Comparison of ENCODE assay signal across 13 cellular contexts in the genomic region with DNA sequence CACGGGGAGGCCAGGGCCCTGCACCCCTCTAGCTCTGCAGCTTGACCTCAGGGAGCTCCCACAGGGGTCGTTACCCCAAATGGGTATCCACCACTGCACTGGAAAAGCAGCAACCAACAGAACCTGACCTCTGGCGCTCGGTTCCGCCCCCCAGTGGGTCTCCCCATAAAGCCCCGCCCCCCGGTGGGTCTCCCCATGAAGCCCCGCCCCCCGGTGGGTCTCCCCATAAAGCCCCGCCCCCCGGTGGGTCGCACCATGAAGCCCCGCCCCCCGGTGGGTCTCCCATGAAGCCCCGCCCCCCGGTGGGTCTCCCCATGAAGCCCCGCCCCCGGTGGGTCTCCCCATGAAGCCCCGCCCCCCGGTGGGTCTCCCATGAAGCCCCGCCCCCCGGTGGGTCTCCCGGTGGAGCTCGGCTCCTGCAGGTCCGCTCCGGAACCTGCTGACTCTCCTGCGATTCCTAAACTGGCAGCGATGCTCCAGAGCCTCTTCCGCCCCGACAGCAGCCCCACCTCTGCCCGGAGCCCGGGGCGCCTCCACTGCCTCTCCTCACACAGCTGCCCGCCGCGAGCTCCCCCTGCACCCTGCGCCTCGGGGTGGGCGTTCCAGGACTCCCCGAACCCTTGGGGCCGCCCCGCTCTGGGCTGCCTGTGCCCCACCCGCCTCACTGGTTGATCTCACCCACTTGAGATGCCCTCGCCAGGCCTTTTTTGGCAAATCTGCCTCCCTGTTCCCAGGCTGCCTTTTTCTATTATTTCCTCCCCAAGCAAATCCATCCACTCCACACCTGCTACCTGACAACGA. TPM values are rescaled to one million over a fixed set of nuclear protein-coding genes. Genes with fewer than 3 reads are reported as not detected.
DNase-seq lines count a peak whose midpoint lies in the region; ATAC-seq and TF ChIP-seq lines count a peak whose summit lies in the region.
"Had no signal": no experiment of that assay in that cellular context is flagged by ENCODE, and none has a peak within 500 bp of the region (broad histone marks: within the 10 kb centered on the region; RNA-seq: fewer than 3 reads in every experiment).

No MANE protein-coding gene starts in this region.

- H3K4me1 Mint-ChIP-seq in CD4-positive, alpha-beta T cell (ENCODE audit: low read depth) = peaks cover 38% of the 10 kb centered on the region
- H3K4me1 Mint-ChIP-seq in T-helper 17 cell (peaks cover 11% of the 10 kb centered on the region), CD14-positive monocyte (no peaks in the 10 kb centered on the region)
- H3K4me1 Mint-ChIP-seq: activated B cell treated with CpG ODN at 0.5 μM for 24 hours had no signal

- peak in 1 of 10 experiments; percentile 37 for DNase-seq in CD4-positive, alpha-beta T cell
- DNase-seq in GM13977 (ENCODE audit: low spot score) (peak; percentile 27), T-helper 17 cell (no peak), lower lobe of right lung (no peak), NCI-H128 (lab: John Stamatoyannopoulos, UW; ENCODE audit: unreplicated experiment) (no peak), CD14-positive monocyte (ENCODE audit: low spot score) (no peak)
- DNase-seq: activated B cell treated with CpG ODN at 0.5 μM for 24 hours, body of pancreas, occipital lobe, tibial artery had no signal

- TF ChIP-seq CTCF in CD4-positive, alpha-beta T cell (IDR thresholded peaks at IDR 0.05) = no peak
- TF ChIP-seq CTCF in GM13977 (IDR thresholded peaks at IDR 0.05; ENCODE audit: extremely low read depth, insufficient read depth, missing control alignments) = no peak
- no peak for TF ChIP-seq CTCF in lower lobe of right lung (IDR thresholded peaks at IDR 0.05)
- no peak for TF ChIP-seq CTCF in CD14-positive monocyte (IDR thresholded peaks at IDR 0.05)

- H3K4me1 ChIP-seq in lower lobe of right lung = no peaks in the 10 kb centered on the region
- H3K4me1 ChIP-seq: tibial artery had no signal

- H3K27ac ChIP-seq in CD4-positive, alpha-beta T cell (ENCODE audit: low read depth, low read length) = peak overlapping the region; percentile 70
- H3K27ac ChIP-seq in lower lobe of right lung = no peak overlapping the region
- H3K27ac ChIP-seq: body of pancreas, tibial artery had no signal

- H3K27ac Mint-ChIP-seq in CD4-positive, alpha-beta T cell = peak overlapping the region; percentile 93
- H3K27ac Mint-ChIP-seq in T-helper 17 cell (peak overlapping the region; percentile 61), CD14-positive monocyte (no peak overlapping the region)
- H3K27ac Mint-ChIP-seq: activated B cell treated with CpG ODN at 0.5 μM for 24 hours had no signal

- no peaks in the 10 kb centered on the region for H3K36me3 Mint-ChIP-seq in CD4-positive, alpha-beta T cell (ENCODE audit: low read depth)
- H3K36me3 Mint-ChIP-seq in T-helper 17 cell (ENCODE audit: low read depth) (no peaks in the 10 kb centered on the region), CD14-positive monocyte (no peaks in the 10 kb centered on the region)

- in situ Hi-C loops in GM13977 (cut with MboI; ENCODE audit: low pct_unique_long_range_greater_than_20kb, low sequenced_read_pairs, unreplicated experiment) = no loop called here

- H3K36me3 ChIP-seq in lower lobe of right lung = peaks cover 5% of the 10 kb centered on the region

- no peaks in the 10 kb centered on the region for H3K9me3 ChIP-seq in CD4-positive, alpha-beta T cell (ENCODE audit: control insufficient read depth, low read length)
- H3K9me3 ChIP-seq in T-helper 17 cell (ENCODE audit: control insufficient read depth, low read length, poor library complexity, severe bottlenecking) = no peaks in the 10 kb centered on the region
- H3K9me3 ChIP-seq in lower lobe of right lung = no peaks in the 10 kb centered on the region
- H3K9me3 ChIP-seq: body of pancreas, tibial artery had no signal

- ATAC-seq in CD4-positive, alpha-beta T cell (ENCODE audit: poor library complexity) = peak; percentile 12
- ATAC-seq in T-helper 17 cell (peak; percentile 20), lower lobe of right lung (peak; percentile 2 to 23), GM18511 (IDR thresholded peaks at IDR 0.05; ENCODE audit: unreplicated experiment) (no peak), HG02642 (IDR thresholded peaks at IDR 0.05; ENCODE audit: poor library complexity, unreplicated experiment) (no peak)
- ATAC-seq: body of pancreas, esophagus mucosa had no signal

- H3K4me3 ChIP-seq in lower lobe of right lung = no peak overlapping the region
- H3K4me3 ChIP-seq: body of pancreas, tibial artery had no signal

- no peaks in the 10 kb centered on the region for H3K9me3 Mint-ChIP-seq in CD4-positive, alpha-beta T cell
- no peaks in the 10 kb centered on the region for H3K9me3 Mint-ChIP-seq in CD14-positive monocyte
- H3K9me3 Mint-ChIP-seq: activated B cell treated with CpG ODN at 0.5 μM for 24 hours had no signal

- no peaks in the 10 kb centered on the region for H3K27me3 Mint-ChIP-seq in CD4-positive, alpha-beta T cell
- no peaks in the 10 kb centered on the region for H3K27me3 Mint-ChIP-seq in T-helper 17 cell
- H3K27me3 Mint-ChIP-seq in CD14-positive monocyte (ENCODE audit: low read depth in 3 of 3) = peaks cover 2 to 8% (median 2%) of the 10 kb centered on the region in 3 donors
- H3K27me3 Mint-ChIP-seq: activated B cell treated with CpG ODN at 0.5 μM for 24 hours had no signal

- intact Hi-C loops in CD4-positive, alpha-beta T cell (cut with DNase I, micrococcal nuclease) = loop anchor here in 1 of 2 experiments (1.0 to 2.0 kb wide), 3 partner anchors 15 to 44 kb away; partner anchors contain the start of genes ARFRP1 and LIME1
- intact Hi-C loops in lower lobe of right lung (cut with DNase I) (no loop called here), CD14-positive monocyte (cut with micrococcal nuclease) (no loop called here)

- CTCF ChIA-PET in CD4-positive, alpha-beta T cell (lab: Charles Lee) = interaction anchor here (1.8 kb wide), 1 partner anchor 45 kb away, joined by 6 read pairs; no protein-coding TSS in a partner anchor

- H3K27me3 ChIP-seq in CD4-positive, alpha-beta T cell (ENCODE audit: control insufficient read depth, insufficient read depth, low read length) = no peaks in the 10 kb centered on the region
- no peaks in the 10 kb centered on the region for H3K27me3 ChIP-seq in lower lobe of right lung (ENCODE audit: low read depth)
- H3K27me3 ChIP-seq: body of pancreas, tibial artery had no signal

- POLR2A ChIA-PET in CD4-positive, alpha-beta T cell (lab: Charles Lee) = interaction anchor here (1.0 to 4.9 kb wide), 5 partner anchors 14 to 110 kb away, joined by 3 to 118 read pairs (median 3); partner anchors contain the start of genes ARFRP1, LIME1, SLC2A4RG and ZGPAT

- H3K4me3 Mint-ChIP-seq in CD4-positive, alpha-beta T cell = peak overlapping the region; percentile 81
- peak overlapping the region; percentile 76 for H3K4me3 Mint-ChIP-seq in T-helper 17 cell
- no peak overlapping the region for H3K4me3 Mint-ChIP-seq in CD14-positive monocyte
- H3K4me3 Mint-ChIP-seq: activated B cell treated with CpG ODN at 0.5 μM for 24 hours had no signal

RNA-seq across cellular contexts. Expression of gene SLC2A4RG, which starts 12.1 kb away (rescaled TPM):
- total RNA-seq in CD4-positive, alpha-beta T cell = 100 to 1,000 TPM; 123 to 125 TPM
- 100 to 1,000 TPM in 1 of 2 donors, 10 to 100 TPM in 1; 98.1 to 103 TPM for total RNA-seq in T-helper 17 cell
- 50.5 TPM for total RNA-seq in lower lobe of right lung
- polyA plus RNA-seq in CD14-positive monocyte = 1 to 10 TPM in 1 of 2 donors, under 1 TPM in 1; 0.46 to 1.5 TPM

RNA-seq across cellular contexts. Expression of gene LIME1, which starts 15.2 kb away (rescaled TPM):
- total RNA-seq in CD4-positive, alpha-beta T cell = 100 to 1,000 TPM; 149 to 165 TPM
- total RNA-seq in T-helper 17 cell = 100 to 1,000 TPM; 156 to 179 TPM
- 8.7 TPM for total RNA-seq in lower lobe of right lung
- under 1 TPM; 0.39 to 0.62 TPM for polyA plus RNA-seq in CD14-positive monocyte

RNA-seq across cellular contexts. Expression of gene ZGPAT, which starts 43.8 kb away (rescaled TPM):
- total RNA-seq in CD4-positive, alpha-beta T cell = 10 to 100 TPM; 28.2 to 33.4 TPM
- total RNA-seq in T-helper 17 cell = 10 to 100 TPM; 35.0 to 39.8 TPM
- total RNA-seq in lower lobe of right lung = 27.2 TPM
- 10 to 100 TPM; 24.2 to 28.3 TPM for polyA plus RNA-seq in CD14-positive monocyte

RNA-seq across cellular contexts. Expression of gene ARFRP1, which starts 43.9 kb away (rescaled TPM):
- 10 to 100 TPM; 34.5 to 35.7 TPM for total RNA-seq in CD4-positive, alpha-beta T cell
- total RNA-seq in T-helper 17 cell = 10 to 100 TPM; 44.0 to 53.2 TPM
- 44.3 TPM for total RNA-seq in lower lobe of right lung
- 10 to 100 TPM; 18.2 to 20.7 TPM for polyA plus RNA-seq in CD14-positive monocyte

RNA-seq across cellular contexts. Expression of gene TNFRSF6B, which starts 55.2 kb away (rescaled TPM):
- total RNA-seq in CD4-positive, alpha-beta T cell = 1 to 10 TPM; 2.5 to 2.6 TPM
- total RNA-seq in T-helper 17 cell = not detected
- total RNA-seq in lower lobe of right lung = 5.3 TPM
- polyA plus RNA-seq in CD14-positive monocyte = not detected
- total RNA-seq: activated B cell treated with CpG ODN at 0.5 μM for 24 hours, occipital lobe had no signal

Comparison
In these comparisons a context has a peak if more than half of its experiments do, and no peak if none do; other contexts are left out.
1. ATAC-seq: peak in CD4-positive, alpha-beta T cell (single experiment), T-helper 17 cell (single experiment) and lower lobe of right lung (2 of 2); none in GM18511 (single experiment) and HG02642 (single experiment).
2. H3K27ac Mint-ChIP-seq: peak in CD4-positive, alpha-beta T cell (single experiment) and T-helper 17 cell (single experiment); none in CD14-positive monocyte (0 of 7).
3. H3K4me3 Mint-ChIP-seq: peak in CD4-positive, alpha-beta T cell (single experiment) and T-helper 17 cell (single experiment); none in CD14-positive monocyte (0 of 2).
4. RNA of gene LIME1, which starts 15.2 kb away (total RNA-seq): 156 to 179 TPM in T-helper 17 cell and 149 to 165 TPM in CD4-positive, alpha-beta T cell; 8.7 TPM in lower lobe of right lung (single experiment); every median in the first group is over 10 times any median in the second.